ENCODE assay signal across 14 cellular contexts in the genomic region with DNA sequence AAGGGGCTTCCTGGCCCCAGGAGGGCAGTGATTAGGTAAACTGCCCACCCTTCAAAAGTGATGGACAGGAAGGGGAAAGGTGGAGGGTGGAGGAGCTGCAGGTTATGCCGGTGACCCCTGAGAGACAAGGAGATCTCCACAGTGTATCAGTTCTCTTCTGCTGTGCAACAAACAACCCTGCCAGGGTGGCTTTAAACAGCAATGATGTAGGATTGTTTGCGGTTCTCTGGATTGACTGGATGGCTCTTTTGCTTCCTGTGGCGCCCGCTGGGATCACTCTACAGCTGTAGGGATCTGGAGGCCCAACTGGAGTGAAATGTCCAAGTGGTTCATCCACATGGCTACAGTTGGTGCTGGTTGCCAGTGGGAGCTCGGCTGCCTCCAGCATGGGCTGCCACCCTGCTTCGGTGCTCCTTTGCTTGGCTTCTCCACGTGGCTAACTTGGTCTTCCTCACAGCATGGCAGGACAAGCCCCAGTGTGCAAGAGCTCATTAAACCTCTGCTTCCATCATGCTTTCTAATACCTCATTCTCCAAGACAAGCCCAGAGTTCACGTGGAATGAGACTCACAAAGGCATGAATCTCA. TPM values are rescaled to one million over a fixed set of nuclear protein-coding genes. Genes with fewer than 3 reads are reported as not detected.
DNase-seq lines count a peak whose midpoint lies in the region; ATAC-seq and TF ChIP-seq lines count a peak whose summit lies in the region.
"Had no signal": no experiment of that assay in that cellular context is flagged by ENCODE, and none has a peak within 500 bp of the region (broad histone marks: within the 10 kb centered on the region; RNA-seq: fewer than 3 reads in every experiment).

No MANE protein-coding gene starts in this region.

- 87% methylated on average over 6 of the region's 8 CpGs; no CpG with 5 or more reads in 1 of the 2 experiments for WGBS in IMR-90 (ENCODE audit: extremely low coverage in 2 of 2, insufficient read length in 1 of 2), 2 experiments

- no peak overlapping the region for H2BK20ac ChIP-seq in IMR-90 (ENCODE audit: low read depth, low read length)

- H3K4me1 Mint-ChIP-seq in nephron progenitor cell: peaks cover 4% of the 10 kb centered on the region

- intact Hi-C loops in IMR-90 (cut with micrococcal nuclease) (no loop called here), sciatic nerve (cut with DNase I) (no loop called here)

- no peak overlapping the region for H3K27ac Mint-ChIP-seq in nephron progenitor cell
- H3K27ac Mint-ChIP-seq: activated naive CD4-positive, alpha-beta T cell treated with anti-CD3 and anti-CD28 coated beads for 36 hours had no signal

- in situ Hi-C loops in IMR-90 (cut with MboI; ENCODE audit: low sequenced_read_pairs): loop anchor here (5.0 kb wide), 1 partner anchor 76 kb away; no protein-coding TSS in a partner anchor

- no peaks in the 10 kb centered on the region for H3K79me1 ChIP-seq in IMR-90 (ENCODE audit: low read depth in 1 of 2, low read length in 2 of 2)

- peak overlapping the region; percentile 12 for H2AFZ ChIP-seq in IMR-90 (replicated peaks; ENCODE audit: low read length, poor library complexity)

- H3K27me3 ChIP-seq in IMR-90 (ENCODE audit: control insufficient read depth, insufficient read depth, low read length): no peaks in the 10 kb centered on the region
- H3K27me3 ChIP-seq: SJCRH30 had no signal

- ATAC-seq in IMR-90 (ENCODE audit: low read depth) (no peak), GM21447 (IDR thresholded peaks at IDR 0.05; ENCODE audit: unreplicated experiment) (no peak), sciatic nerve (no peak)

- H4K91ac ChIP-seq in IMR-90 (ENCODE audit: insufficient read depth, low read depth, low read length): no peak overlapping the region

- H3K4me2 ChIP-seq in IMR-90 (ENCODE audit: low read depth, low read length): no peak overlapping the region

- no peak overlapping the region for H3K18ac ChIP-seq in IMR-90 (ENCODE audit: low read depth, low read length)

- TF ChIP-seq CTCF in IMR-90 (conservative IDR thresholded peaks at IDR 0.05; ENCODE audit: low read depth, low read length) (no peak), coronary artery (IDR thresholded peaks at IDR 0.05) (no peak), nephron progenitor cell (IDR thresholded peaks at IDR 0.05) (no peak)

- no peak overlapping the region for H3K56ac ChIP-seq in IMR-90 (ENCODE audit: extremely low read depth, insufficient read depth, low read length)

- H3K9ac ChIP-seq in IMR-90 (ENCODE audit: low read depth, low read length): no peak overlapping the region

- peaks cover 2% of the 10 kb centered on the region; the same call in 1 of the 2 replicates for H3K4me1 ChIP-seq in IMR-90 (ENCODE audit: control insufficient read depth, insufficient read depth, low read length)

- POLR2A ChIA-PET in IMR-90 (lab: Charles Lee; ENCODE audit: unreplicated experiment): interaction anchor here (0.6 kb wide), 1 partner anchor 89 kb away, joined by 9 read pairs; no protein-coding TSS in a partner anchor

- H3K9me3 Mint-ChIP-seq in nephron progenitor cell: no peaks in the 10 kb centered on the region
- H3K9me3 Mint-ChIP-seq: activated naive CD4-positive, alpha-beta T cell treated with anti-CD3 and anti-CD28 coated beads for 36 hours had no signal

- peak overlapping the region; percentile 74 for H2AK9ac ChIP-seq in IMR-90 (replicated peaks; ENCODE audit: low read depth, low read length, poor library complexity)

- no peak overlapping the region for H3K23ac ChIP-seq in IMR-90 (ENCODE audit: low read depth, low read length)

- H3K36me3 ChIP-seq in IMR-90 (ENCODE audit: control insufficient read depth, insufficient read depth, low read length): no peaks in the 10 kb centered on the region
- H3K36me3 ChIP-seq: SJCRH30 had no signal

- no peak overlapping the region for H2BK5ac ChIP-seq in IMR-90 (ENCODE audit: low read depth, low read length, poor library complexity, severe bottlenecking)

- H3K27ac ChIP-seq in IMR-90 (ENCODE audit: insufficient read depth, low read length) (no peak overlapping the region), coronary artery (no peak overlapping the region)
- H3K27ac ChIP-seq: SJCRH30 had no signal

- H4K20me1 ChIP-seq in IMR-90 (ENCODE audit: insufficient read depth, low read length): no peaks in the 10 kb centered on the region

- no peaks in the 10 kb centered on the region for H3K36me3 Mint-ChIP-seq in nephron progenitor cell (ENCODE audit: low read depth)

- peak overlapping the region; percentile 82 for H3K4me3 Mint-ChIP-seq in nephron progenitor cell

- H4K8ac ChIP-seq in IMR-90 (ENCODE audit: low read depth in 2 of 2, low read length in 2 of 2): no peak overlapping the region

- no peak overlapping the region for H2AK5ac ChIP-seq in IMR-90 (ENCODE audit: low read depth, low read length)

- no peak for TF ChIP-seq RAD21 in IMR-90 (IDR thresholded peaks at IDR 0.05; ENCODE audit: low read length)

- BruUV-seq in IMR-90 (replicated peaks; lab: Mats Ljungman, UMichigan): no TSS peak

- H2BK120ac ChIP-seq in IMR-90 (ENCODE audit: low read depth, low read length): no peak overlapping the region

- H3K9me1 ChIP-seq in IMR-90 (ENCODE audit: insufficient read depth, low read length): no peaks in the 10 kb centered on the region

- no peak overlapping the region for H4K5ac ChIP-seq in IMR-90 (ENCODE audit: low read depth, low read length)

- no peak overlapping the region for H3K4me3 ChIP-seq in IMR-90 (ENCODE audit: insufficient read depth, low read depth, low read length)
- no peak overlapping the region for H3K4me3 ChIP-seq in coronary artery

- H3K27me3 Mint-ChIP-seq in nephron progenitor cell (ENCODE audit: low read depth, poor library complexity): peaks cover 32% of the 10 kb centered on the region

- no peak overlapping the region for H2BK15ac ChIP-seq in IMR-90 (ENCODE audit: low read depth, low read length)

- no peak for TF ChIP-seq POLR2A in IMR-90 (IDR thresholded peaks at IDR 0.05; ENCODE audit: low read depth, low read length)

- DNase-seq in DMS53 (lab: John Stamatoyannopoulos, UW): peak; percentile 17
- no peak for DNase-seq in DMS53 treated with DMSO at 0.1 percent for 48 hours (lab: John Stamatoyannopoulos, UW; ENCODE audit: unreplicated experiment)
- no peak for DNase-seq in IMR-90
- peak; percentile 67 for DNase-seq in coronary artery (ENCODE audit: low spot score)
- no peak for DNase-seq in nephron progenitor cell
- no peak for DNase-seq in NCI-H69 (lab: John Stamatoyannopoulos, UW)
- no peak for DNase-seq in sciatic nerve (ENCODE audit: low spot score)
- DNase-seq: activated naive CD4-positive, alpha-beta T cell treated with anti-CD3 and anti-CD28 coated beads for 36 hours; cerebellar nuclear complex; KG1; NCI-H1417 treated with DMSO at 0.1 percent for 48 hours; SJCRH30; stimulated activated CD4-positive, alpha-beta T cell treated with anti-CD3 and anti-CD28 coated beads, Interleukin-12 subunit alpha, Interleukin-12 subunit beta, amount 100 ng/mL, for 4 hours had no signal

- no peak overlapping the region for H3K4ac ChIP-seq in IMR-90 (ENCODE audit: low read depth, low read length)

- dilution Hi-C loops in IMR-90 (cut with HindIII; ENCODE audit: low sequenced_read_pairs, unreplicated experiment): no loop called here

- CTCF ChIA-PET in IMR-90 (lab: Yijun Ruan, JAX): interaction anchor here (0.9 kb wide), 1 partner anchor 80 kb away, joined by 3 read pairs; no protein-coding TSS in a partner anchor

- H3K9me3 ChIP-seq in IMR-90 (ENCODE audit: control insufficient read depth, insufficient read depth, low read length): no peaks in the 10 kb centered on the region
- H3K9me3 ChIP-seq: SJCRH30 had no signal

- H3K14ac ChIP-seq in IMR-90 (replicated peaks; ENCODE audit: low read depth, low read length): no peak overlapping the region

TF ChIP-seq in IMR-90, 13 proteins besides CTCF, POLR2A, EP300 and RAD21:
- no peak for TF ChIP-seq FOS (IDR thresholded peaks at IDR 0.05; ENCODE audit: low read depth, low read length)
- TF ChIP-seq MAZ (IDR thresholded peaks at IDR 0.05; ENCODE audit: borderline replicate concordance, low read depth, low read length): no peak
- no peak for TF ChIP-seq BHLHE40 (IDR thresholded peaks at IDR 0.05; ENCODE audit: low read depth, low read length)
- TF ChIP-seq RFX5 (IDR thresholded peaks at IDR 0.05; ENCODE audit: low read depth, low read length): no peak
- TF ChIP-seq NFE2L2 (IDR thresholded peaks at IDR 0.05; ENCODE audit: low read depth, low read length): no peak
- no peak for TF ChIP-seq MXI1 (IDR thresholded peaks at IDR 0.05; ENCODE audit: borderline replicate concordance, low read depth, low read length)
- TF ChIP-seq, protein P1, sequence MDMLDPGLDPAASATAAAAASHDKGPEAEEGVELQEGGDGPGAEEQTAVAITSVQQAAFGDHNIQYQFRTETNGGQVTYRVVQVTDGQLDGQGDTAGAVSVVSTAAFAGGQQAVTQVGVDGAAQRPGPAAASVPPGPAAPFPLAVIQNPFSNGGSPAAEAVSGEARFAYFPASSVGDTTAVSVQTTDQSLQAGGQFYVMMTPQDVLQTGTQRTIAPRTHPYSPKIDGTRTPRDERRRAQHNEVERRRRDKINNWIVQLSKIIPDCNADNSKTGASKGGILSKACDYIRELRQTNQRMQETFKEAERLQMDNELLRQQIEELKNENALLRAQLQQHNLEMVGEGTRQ (IDR thresholded peaks at IDR 0.05; ENCODE audit: low read depth, low read length): no peak
- TF ChIP-seq MAFK (IDR thresholded peaks at IDR 0.05; ENCODE audit: low read depth, low read length): no peak
- no peak for TF ChIP-seq CEBPB (IDR thresholded peaks at IDR 0.05; ENCODE audit: low read depth, low read length)
- no peak for TF ChIP-seq RCOR1 (IDR thresholded peaks at IDR 0.05; ENCODE audit: insufficient replicate concordance, low read length)
- TF ChIP-seq, protein P2, sequence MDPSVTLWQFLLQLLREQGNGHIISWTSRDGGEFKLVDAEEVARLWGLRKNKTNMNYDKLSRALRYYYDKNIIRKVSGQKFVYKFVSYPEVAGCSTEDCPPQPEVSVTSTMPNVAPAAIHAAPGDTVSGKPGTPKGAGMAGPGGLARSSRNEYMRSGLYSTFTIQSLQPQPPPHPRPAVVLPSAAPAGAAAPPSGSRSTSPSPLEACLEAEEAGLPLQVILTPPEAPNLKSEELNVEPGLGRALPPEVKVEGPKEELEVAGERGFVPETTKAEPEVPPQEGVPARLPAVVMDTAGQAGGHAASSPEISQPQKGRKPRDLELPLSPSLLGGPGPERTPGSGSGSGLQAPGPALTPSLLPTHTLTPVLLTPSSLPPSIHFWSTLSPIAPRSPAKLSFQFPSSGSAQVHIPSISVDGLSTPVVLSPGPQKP (IDR thresholded peaks at IDR 0.05; ENCODE audit: borderline replicate concordance, low read depth, low read length): no peak
- no peak for TF ChIP-seq CHD1 (IDR thresholded peaks at IDR 0.05; ENCODE audit: low read depth, low read length)
- TF ChIP-seq SMC3 (IDR thresholded peaks at IDR 0.05; ENCODE audit: low read depth, low read length): no peak
TF ChIP-seq in IMR-90: peak in this region for 0.

RNA-seq across cellular contexts. Expression of a gene that starts 8.6 kb away (rescaled TPM):
- total RNA-seq in IMR-90 (2012; rRNA removed) (3.9 and 5.3 TPM in 2 replicates), sciatic nerve (16.0 TPM)
- polyA plus RNA-seq in IMR-90 (2012; rRNA removed): 15.7 and 25.8 TPM in 2 replicates
- polyA plus RNA-seq in IMR-90 (2012; cell fraction: cytosol; rRNA removed): 10.3 and 41.0 TPM in 2 replicates
- polyA plus RNA-seq in IMR-90 (2012; cell fraction: nucleus; rRNA removed; ENCODE audit: low replicate concordance): 48.7 and 143 TPM in 2 replicates

Comparison
In these comparisons a context has a peak if more than half of its experiments do, and no peak if none do; other contexts are left out.
1. DNase-seq: peak in DMS53 (single experiment) and coronary artery (single experiment); none in DMS53 treated with DMSO at 0.1 percent for 48 hours (single experiment), IMR-90 (single experiment), nephron progenitor cell (single experiment), NCI-H69 (single experiment) and sciatic nerve (single experiment).